ENCODE assay signal across 8 cellular contexts in genomic region chr3:101693540-101693939, GRCh38. TPM values are rescaled to one million over a fixed set of nuclear protein-coding genes. Genes with fewer than 3 reads are reported as not detected.
DNase-seq lines count a peak whose midpoint lies in the region; ATAC-seq, FAIRE-seq and TF ChIP-seq lines count a peak whose summit lies in the region.
"Not testable (repeated sequence)": the region's sequence is repeated elsewhere in the genome, so short reads cannot be mapped to it uniquely, and the experiment has no call there.

No MANE protein-coding gene starts in this region.

- H3K27me3 Mint-ChIP-seq in T-helper 17 cell; MCF 10A (ENCODE audit: insufficient read depth, unreplicated experiment): not testable (repeated sequence)

- CTCF ChIA-PET in A549 (lab: Yijun Ruan, JAX) (interaction anchor here (0.9 to 1.3 kb wide), 2 partner anchors 9 to 17 kb away, joined by 3 to 6 read pairs; no protein-coding TSS in a partner anchor), MCF 10A (lab: Yijun Ruan, JAX) (interaction anchor here (0.7 to 2.0 kb wide), 5 partner anchors 15 to 487 kb away, joined by 3 to 6 read pairs (median 4); no protein-coding TSS in a partner anchor)

- H3K4me3 Mint-ChIP-seq in T-helper 17 cell; MCF 10A (ENCODE audit: unreplicated experiment): not testable (repeated sequence)

- not testable (repeated sequence) for H3K9me3 Mint-ChIP-seq in MCF 10A (ENCODE audit: unreplicated experiment)

- not testable (repeated sequence) for TF ChIP-seq POLR2A in A549 (IDR thresholded peaks at IDR 0.05; ENCODE audit: low read length); GM12892 (IDR thresholded peaks at IDR 0.05; ENCODE audit: low read depth, low read length); H54 (IDR thresholded peaks at IDR 0.05; ENCODE audit: low read depth, low read length)

- H3K36me3 Mint-ChIP-seq in T-helper 17 cell (ENCODE audit: low read depth); MCF 10A (ENCODE audit: insufficient read depth, unreplicated experiment): not testable (repeated sequence)

- not testable (repeated sequence) for H3K4me1 Mint-ChIP-seq in T-helper 17 cell; MCF 10A (ENCODE audit: insufficient read depth, unreplicated experiment)

- 43% methylated on average over 13 of the region's 13 CpGs for WGBS in A549 (ENCODE audit: missing lambda C conversion rate)

- not testable (repeated sequence) for H3K27ac ChIP-seq in A549; left ventricle myocardium inferior (replicated peaks); neutrophil

- intact Hi-C loops in MCF 10A (cut with micrococcal nuclease); left ventricle myocardium inferior (cut with micrococcal nuclease): not testable (repeated sequence)

- not testable (repeated sequence) for FAIRE-seq in A549 (lab: Jason Lieb, UNC)
- FAIRE-seq in GM12892 (lab: Jason Lieb, UNC) (peak; percentile 76), H54 (lab: Jason Lieb, UNC) (peak; percentile 89)

- H3K4me2 ChIP-seq in A549 = not testable (repeated sequence)

- not testable (repeated sequence) for TF ChIP-seq EP300 in A549 (IDR thresholded peaks at IDR 0.05)

- not testable (repeated sequence) for H3K27ac Mint-ChIP-seq in T-helper 17 cell; MCF 10A (ENCODE audit: low read depth, unreplicated experiment)

- H3K4me3 ChIP-seq in A549; left ventricle myocardium inferior; neutrophil (ENCODE audit: low read depth in 1 of 2, low read length in 1 of 2): not testable (repeated sequence)

- not testable (repeated sequence) for BruUV-seq in MCF 10A (replicated peaks; lab: Mats Ljungman, UMichigan)

- ATAC-seq in A549 (peak; percentile 97 to 99), HG03558 (IDR thresholded peaks at IDR 0.05; ENCODE audit: extremely low read depth, unreplicated experiment) (peak; percentile 45), T-helper 17 cell (peak; percentile 96)

- not testable (repeated sequence) for H3K4me1 ChIP-seq in A549, left ventricle myocardium inferior
- H3K4me1 ChIP-seq in neutrophil (ENCODE audit: control insufficient read depth in 1 of 2, insufficient read depth in 1 of 2, low read depth in 1 of 2, low read length in 1 of 2) = peaks cover 16 to 20% of the 10 kb centered on the region in 2 experiments

- not testable (repeated sequence) for H3K36me3 ChIP-seq in left ventricle myocardium inferior, neutrophil

- peak in 1 of 2 experiments; percentile 73 for DNase-seq in A549 (ENCODE audit: low read depth in 1 of 2, low spot score in 1 of 2)
- DNase-seq in GM12892 (ENCODE audit: insufficient read length); H54 (ENCODE audit: insufficient read length, low spot score); left ventricle myocardium inferior: not testable (repeated sequence)
- DNase-seq in T-helper 17 cell = peak in 1 of 3 donors; percentile 23
- DNase-seq in MCF 10A (ENCODE audit: unreplicated experiment) = peak; percentile 75

- TF ChIP-seq RAD21 in A549 (conservative IDR thresholded peaks at IDR 0.05 in 1 of 2, IDR thresholded peaks at IDR 0.05 in 1 of 2) = peak; percentile 26 to 59; a peak in 2 of 5 replicates

- H3K27me3 ChIP-seq in left ventricle myocardium inferior (ENCODE audit: low read depth); neutrophil: not testable (repeated sequence)

- POLR2A ChIA-PET in A549 (lab: Yijun Ruan, JAX); MCF 10A (lab: Yijun Ruan, JAX): not testable (repeated sequence)

- H3K9me3 ChIP-seq in A549; T-helper 17 cell (ENCODE audit: control insufficient read depth, low read length, poor library complexity, severe bottlenecking); left ventricle myocardium inferior (replicated peaks); neutrophil: not testable (repeated sequence)

- TF ChIP-seq CTCF in A549 (IDR thresholded peaks at IDR 0.05) (peak; percentile 23; the same call in 2 of the 3 replicates), MCF 10A (IDR thresholded peaks at IDR 0.05; ENCODE audit: unreplicated experiment) (peak; percentile 59), left ventricle myocardium inferior (IDR thresholded peaks at IDR 0.05; ENCODE audit: borderline replicate concordance) (peak; percentile 52), neutrophil (IDR thresholded peaks at IDR 0.05) (peak; percentile 61)

RNA-seq across cellular contexts. Expression of gene RPL24, which starts 7.0 kb away (rescaled TPM):
- 1,426 and 1,646 TPM in 2 replicates for polyA plus RNA-seq in A549 (2011; rRNA removed)
- polyA plus RNA-seq in A549 (2012; cell fraction: cytosol; rRNA removed) = 1,239 and 1,439 TPM in 2 replicates
- 271 and 403 TPM in 2 replicates for polyA plus RNA-seq in A549 (2012; cell fraction: nucleus; rRNA removed)
- polyA plus RNA-seq in A549 (2017; fragmentation: RNase III; extraction: RNeasy Plus Mini Kit Qiagen cat#74134 plus additional on column Dnase treatment) = 1,830 to 2,100 TPM (median 1,839 TPM) in 3 replicates
- 291 and 481 TPM in 2 replicates for polyA minus RNA-seq in A549 (2011; rRNA and poly(A)+ RNA removed)
- 4,422 TPM for polyA plus RNA-seq in GM12892 (2012; ENCODE audit: missing spikeins)
- 1,000 to 10,000 TPM; 1,360 to 1,402 TPM for total RNA-seq in T-helper 17 cell
- 1,386 and 1,793 TPM in 2 replicates for total RNA-seq in MCF 10A (2022)
- 770 TPM for total RNA-seq in left ventricle myocardium inferior

RNA-seq across cellular contexts. Expression of gene ZBTB11, which starts 16.6 kb away (rescaled TPM):
- polyA plus RNA-seq in A549 (2011; rRNA removed) = 18.8 and 24.3 TPM in 2 replicates
- polyA plus RNA-seq in A549 (2012; cell fraction: cytosol; rRNA removed) = 3.5 and 3.9 TPM in 2 replicates
- 5.7 and 7.6 TPM in 2 replicates for polyA plus RNA-seq in A549 (2012; cell fraction: nucleus; rRNA removed)
- 11.3 to 12.0 TPM (median 11.6 TPM) in 3 replicates for polyA plus RNA-seq in A549 (2017; fragmentation: RNase III; extraction: RNeasy Plus Mini Kit Qiagen cat#74134 plus additional on column Dnase treatment)
- polyA minus RNA-seq in A549 (2011; rRNA and poly(A)+ RNA removed) = 12.2 and 13.3 TPM in 2 replicates
- polyA plus RNA-seq in GM12892 (2012; ENCODE audit: missing spikeins) = 12.0 TPM
- total RNA-seq in T-helper 17 cell = 10 to 100 TPM; 65.2 to 77.2 TPM
- total RNA-seq in MCF 10A (2022) = 28.9 and 30.0 TPM in 2 replicates
- 10.3 TPM for total RNA-seq in left ventricle myocardium inferior

RNA-seq across cellular contexts. Expression of gene CEP97, which starts 30.9 kb away (rescaled TPM):
- polyA plus RNA-seq in A549 (2011; rRNA removed) = 4.0 and 6.7 TPM in 2 replicates
- polyA plus RNA-seq in A549 (2012; cell fraction: cytosol; rRNA removed) = 0.74 and 1.0 TPM in 2 replicates
- polyA plus RNA-seq in A549 (2012; cell fraction: nucleus; rRNA removed) = 1.0 and 2.2 TPM in 2 replicates
- 4.6 to 5.2 TPM (median 5.1 TPM) in 3 replicates for polyA plus RNA-seq in A549 (2017; fragmentation: RNase III; extraction: RNeasy Plus Mini Kit Qiagen cat#74134 plus additional on column Dnase treatment)
- 5.8 TPM in 2 replicates for polyA minus RNA-seq in A549 (2011; rRNA and poly(A)+ RNA removed)
- 6.1 TPM for polyA plus RNA-seq in GM12892 (2012; ENCODE audit: missing spikeins)
- total RNA-seq in T-helper 17 cell = 10 to 100 TPM; 10.4 to 11.1 TPM
- 11.5 and 14.2 TPM in 2 replicates for total RNA-seq in MCF 10A (2022)
- 5.9 TPM for total RNA-seq in left ventricle myocardium inferior

Comparison
In these comparisons a context has a peak if more than half of its experiments do, and no peak if none do; other contexts are left out.
1. ATAC-seq: peak in every context shown above with its lines; median percentile 98 in A549; 96 in T-helper 17 cell; 45 in HG03558.